In genomic region chr1:55416164-55416842, GRCh38 we compare ENCODE assay signal across 38 cellular contexts.
"Had no signal": no experiment of that assay in that cellular context is flagged by ENCODE, and none has a peak within 500 bp of the region (broad histone marks: within the 10 kb centered on the region; RNA-seq: fewer than 3 reads in every experiment).

No MANE protein-coding gene starts in this region.

- ATAC-seq: activated CD4-positive, alpha-beta T cell treated with anti-CD3 and anti-CD28 coated beads for 36 hours; activated CD4-positive, CD25-positive, alpha-beta regulatory T cell treated with anti-CD3 and anti-CD28 coated beads, Interleukin-2, amount 50 U/mL, for 24 hours; activated CD8-positive, alpha-beta memory T cell treated with anti-CD3 and anti-CD28 coated beads, Interleukin-2, amount 10 ng/mL, durations not matched to agents 7 days and 5 days; activated CD8-positive, alpha-beta T cell treated with anti-CD3 and anti-CD28 coated beads, Interleukin-2, amount 10 ng/mL, durations not matched to agents 7 days and 5 days; activated naive CD8-positive, alpha-beta T cell treated with anti-CD3 and anti-CD28 coated beads, Interleukin-2, amount 50 U/mL, for 24 hours; WTC11 had no signal

- H3K9me3 Mint-ChIP-seq: activated CD4-positive, alpha-beta memory T cell treated with anti-CD3 and anti-CD28 coated beads, Interleukin-2, amount 10 ng/mL, durations not matched to agents 7 days and 5 days; activated CD4-positive, alpha-beta T cell treated with anti-CD3 and anti-CD28 coated beads, Interleukin-2, amount 10 ng/mL, durations not matched to agents 7 days and 5 days; activated naive CD4-positive, alpha-beta T cell treated with anti-CD3 and anti-CD28 coated beads, Interleukin-2, amount 10 ng/mL, durations not matched to agents 7 days and 5 days; activated naive CD8-positive, alpha-beta T cell treated with anti-CD3 and anti-CD28 coated beads, Interleukin-2, amount 10 ng/mL, durations not matched to agents 7 days and 5 days; activated T-cell treated with anti-CD3 and anti-CD28 coated beads, Interleukin-2, amount 50 U/mL, for 24 hours; activated T-helper 2 cell treated with anti-CD3 and anti-CD28 coated beads, Interferon-gamma antibody, Interleukin-2, Interleukin-4, amounts not matched to agents 10 μg/mL and 5 μg/mL and 100 μg/mL, durations not matched to agents 14 hours and 24 hours and 36 hours; central memory CD8-positive, alpha-beta T cell; T-helper 1 cell treated with Interleukin-12 subunit alpha and Interleukin-12 subunit beta and Interleukin-4 antibody, amounts not matched to agents 30 μg/mL and 1 μg/mL, for 36 hours; T-helper 2 cell treated with Interferon-gamma antibody and Interleukin-4, amounts not matched to agents 5 μg/mL and 100 μg/mL, for 36 hours had no signal

- H3K4me3 Mint-ChIP-seq: activated CD4-positive, alpha-beta memory T cell treated with anti-CD3 and anti-CD28 coated beads, Interleukin-2, amount 10 ng/mL, durations not matched to agents 7 days and 5 days; activated CD4-positive, alpha-beta T cell treated with anti-CD3 and anti-CD28 coated beads for 36 hours; activated CD4-positive, alpha-beta T cell treated with anti-CD3 and anti-CD28 coated beads, Interleukin-2, amount 10 ng/mL, durations not matched to agents 7 days and 5 days; activated CD8-positive, alpha-beta memory T cell treated with anti-CD3 and anti-CD28 coated beads, Interleukin-2, amount 10 ng/mL, durations not matched to agents 7 days and 5 days; activated CD8-positive, alpha-beta T cell treated with anti-CD3 and anti-CD28 coated beads, Interleukin-2, amount 10 ng/mL, durations not matched to agents 7 days and 5 days; activated naive CD4-positive, alpha-beta T cell treated with anti-CD3 and anti-CD28 coated beads, Interleukin-2, amount 10 ng/mL, durations not matched to agents 7 days and 5 days; activated naive CD4-positive, alpha-beta T cell treated with anti-CD3 and anti-CD28 coated beads, Interleukin-2, amount 50 U/mL, for 24 hours; activated naive CD8-positive, alpha-beta T cell; activated naive CD8-positive, alpha-beta T cell treated with anti-CD3 and anti-CD28 coated beads, Interleukin-2, amount 10 ng/mL, durations not matched to agents 7 days and 5 days; activated naive CD8-positive, alpha-beta T cell treated with anti-CD3 and anti-CD28 coated beads, Interleukin-2, amount 50 U/mL, for 24 hours; activated T-cell treated with anti-CD3 and anti-CD28 coated beads, Interleukin-2, amount 50 U/mL, for 24 hours; brain; central memory CD8-positive, alpha-beta T cell; T-helper 1 cell treated with Interleukin-12 subunit alpha and Interleukin-12 subunit beta and Interleukin-4 antibody, amounts not matched to agents 30 μg/mL and 1 μg/mL, for 36 hours; T-helper 2 cell treated with Interferon-gamma antibody and Interleukin-4, amounts not matched to agents 5 μg/mL and 100 μg/mL, for 36 hours; WTC11 had no signal

- H3K4me1 Mint-ChIP-seq: activated CD4-positive, alpha-beta memory T cell treated with anti-CD3 and anti-CD28 coated beads, Interleukin-2, amount 10 ng/mL, durations not matched to agents 7 days and 5 days; activated CD4-positive, alpha-beta T cell treated with anti-CD3 and anti-CD28 coated beads for 36 hours; activated CD4-positive, alpha-beta T cell treated with anti-CD3 and anti-CD28 coated beads, Interleukin-2, amount 10 ng/mL, durations not matched to agents 7 days and 5 days; activated CD8-positive, alpha-beta memory T cell treated with anti-CD3 and anti-CD28 coated beads, Interleukin-2, amount 10 ng/mL, durations not matched to agents 7 days and 5 days; activated naive CD4-positive, alpha-beta T cell treated with anti-CD3 and anti-CD28 coated beads, Interleukin-2, amount 10 ng/mL, durations not matched to agents 7 days and 5 days; activated naive CD4-positive, alpha-beta T cell treated with anti-CD3 and anti-CD28 coated beads, Interleukin-2, amount 50 U/mL, for 24 hours; activated naive CD8-positive, alpha-beta T cell treated with anti-CD3 and anti-CD28 coated beads, Interleukin-2, amount 10 ng/mL, durations not matched to agents 7 days and 5 days; central memory CD8-positive, alpha-beta T cell had no signal

- DNase-seq: activated CD4-positive, alpha-beta memory T cell treated with anti-CD3 and anti-CD28 coated beads, Interleukin-2, amount 10 ng/mL, durations not matched to agents 7 days and 5 days; activated CD4-positive, alpha-beta T cell treated with anti-CD3 and anti-CD28 coated beads for 1 hour; activated CD4-positive, alpha-beta T cell treated with anti-CD3 and anti-CD28 coated beads for 36 hours; activated CD4-positive, alpha-beta T cell treated with anti-CD3 and anti-CD28 coated beads for 48 hours; activated CD4-positive, alpha-beta T cell treated with anti-CD3 and anti-CD28 coated beads, Interleukin-2, amount 10 ng/mL, durations not matched to agents 7 days and 5 days; activated CD4-positive, alpha-beta T cell treated with anti-CD3 and anti-CD28 coated beads, Interleukin-2, amount 50 U/mL, for 48 hours; activated CD4-positive, CD25-positive, alpha-beta regulatory T cell; activated CD8-positive, alpha-beta memory T cell treated with anti-CD3 and anti-CD28 coated beads for 24 hours; activated CD8-positive, alpha-beta memory T cell treated with anti-CD3 and anti-CD28 coated beads, Interleukin-2, amount 10 ng/mL, durations not matched to agents 7 days and 5 days; activated CD8-positive, alpha-beta memory T cell treated with anti-CD3 and anti-CD28 coated beads, Interleukin-2, amount 50 U/mL, for 48 hours; activated CD8-positive, alpha-beta T cell treated with anti-CD3 and anti-CD28 coated beads, Interleukin-2, amount 10 ng/mL, durations not matched to agents 7 days and 5 days; activated effector memory CD4-positive, alpha-beta T cell treated with Interleukin-2 at 50 U/mL for 16 hours; activated gamma-delta T cell; activated naive CD4-positive, alpha-beta T cell treated with anti-CD3 and anti-CD28 coated beads, Interleukin-2, amount 10 ng/mL, durations not matched to agents 7 days and 5 days; activated naive CD4-positive, alpha-beta T cell treated with Interleukin-2 at 50 U/mL for 16 hours; activated naive CD8-positive, alpha-beta T cell treated with anti-CD3 and anti-CD28 coated beads, Interleukin-2, amount 10 ng/mL, durations not matched to agents 7 days and 5 days; activated naive CD8-positive, alpha-beta T cell treated with anti-CD3 and anti-CD28 coated beads, Interleukin-2, amount 50 U/mL, for 24 hours; activated T-cell treated with anti-CD3 and anti-CD28 coated beads, Interleukin-2, amount 50 U/mL, for 24 hours; activated T-cell treated with anti-CD3 and anti-CD28 coated beads, Interleukin-2, amount 50 U/mL, for 48 hours; amygdala; anterior cingulate cortex; caudate nucleus; cerebellar nuclear complex; T-helper 1 cell; T-helper 2 cell; T-helper 9 cell; WERI-Rb-1 had no signal

- H3K36me3 Mint-ChIP-seq: activated CD8-positive, alpha-beta memory T cell treated with anti-CD3 and anti-CD28 coated beads, Interleukin-2, amount 10 ng/mL, durations not matched to agents 7 days and 5 days; activated naive CD4-positive, alpha-beta T cell treated with anti-CD3 and anti-CD28 coated beads, Interleukin-2, amount 10 ng/mL, durations not matched to agents 7 days and 5 days; activated naive CD4-positive, alpha-beta T cell treated with anti-CD3 and anti-CD28 coated beads, Interleukin-2, amount 50 U/mL, for 24 hours; activated naive CD8-positive, alpha-beta T cell; activated naive CD8-positive, alpha-beta T cell treated with anti-CD3 and anti-CD28 coated beads, Interleukin-2, amount 10 ng/mL, durations not matched to agents 7 days and 5 days; brain had no signal

- H3K4me1 ChIP-seq: ascending aorta had no signal

- H3K27ac Mint-ChIP-seq: activated CD4-positive, alpha-beta memory T cell treated with anti-CD3 and anti-CD28 coated beads, Interleukin-2, amount 10 ng/mL, durations not matched to agents 7 days and 5 days; activated CD4-positive, alpha-beta T cell treated with anti-CD3 and anti-CD28 coated beads for 36 hours; activated CD4-positive, alpha-beta T cell treated with anti-CD3 and anti-CD28 coated beads, Interleukin-2, amount 10 ng/mL, durations not matched to agents 7 days and 5 days; activated CD8-positive, alpha-beta memory T cell treated with anti-CD3 and anti-CD28 coated beads, Interleukin-2, amount 10 ng/mL, durations not matched to agents 7 days and 5 days; activated CD8-positive, alpha-beta T cell treated with anti-CD3 and anti-CD28 coated beads, Interleukin-2, amount 10 ng/mL, durations not matched to agents 7 days and 5 days; activated naive CD4-positive, alpha-beta T cell treated with anti-CD3 and anti-CD28 coated beads, Interleukin-2, amount 10 ng/mL, durations not matched to agents 7 days and 5 days; activated naive CD4-positive, alpha-beta T cell treated with anti-CD3 and anti-CD28 coated beads, Interleukin-2, amount 50 U/mL, for 24 hours; activated naive CD8-positive, alpha-beta T cell; activated naive CD8-positive, alpha-beta T cell treated with anti-CD3 and anti-CD28 coated beads, Interleukin-2, amount 10 ng/mL, durations not matched to agents 7 days and 5 days; activated naive CD8-positive, alpha-beta T cell treated with anti-CD3 and anti-CD28 coated beads, Interleukin-2, amount 50 U/mL, for 24 hours; activated T-cell treated with anti-CD3 and anti-CD28 coated beads, Interleukin-2, amount 50 U/mL, for 24 hours; activated T-helper 2 cell treated with anti-CD3 and anti-CD28 coated beads, Interferon-gamma antibody, Interleukin-2, Interleukin-4, amounts not matched to agents 10 μg/mL and 5 μg/mL and 100 μg/mL, durations not matched to agents 14 hours and 24 hours and 36 hours; T-helper 1 cell treated with Interleukin-12 subunit alpha and Interleukin-12 subunit beta and Interleukin-4 antibody, amounts not matched to agents 30 μg/mL and 1 μg/mL, for 36 hours; T-helper 2 cell treated with Interferon-gamma antibody and Interleukin-4, amounts not matched to agents 5 μg/mL and 100 μg/mL, for 36 hours; WTC11 had no signal

- H3K27me3 ChIP-seq: ascending aorta, cardiac muscle cell had no signal

- H3K4me3 ChIP-seq: ascending aorta, cardiac muscle cell had no signal

- H3K36me3 ChIP-seq: ascending aorta, cardiac muscle cell, WERI-Rb-1 had no signal

- H3K9me3 ChIP-seq: ascending aorta had no signal

- H3K27ac ChIP-seq: ascending aorta, cardiac muscle cell, WERI-Rb-1 had no signal
